2 cellular contexts compared by ENCODE assay signal in the genomic region with DNA sequence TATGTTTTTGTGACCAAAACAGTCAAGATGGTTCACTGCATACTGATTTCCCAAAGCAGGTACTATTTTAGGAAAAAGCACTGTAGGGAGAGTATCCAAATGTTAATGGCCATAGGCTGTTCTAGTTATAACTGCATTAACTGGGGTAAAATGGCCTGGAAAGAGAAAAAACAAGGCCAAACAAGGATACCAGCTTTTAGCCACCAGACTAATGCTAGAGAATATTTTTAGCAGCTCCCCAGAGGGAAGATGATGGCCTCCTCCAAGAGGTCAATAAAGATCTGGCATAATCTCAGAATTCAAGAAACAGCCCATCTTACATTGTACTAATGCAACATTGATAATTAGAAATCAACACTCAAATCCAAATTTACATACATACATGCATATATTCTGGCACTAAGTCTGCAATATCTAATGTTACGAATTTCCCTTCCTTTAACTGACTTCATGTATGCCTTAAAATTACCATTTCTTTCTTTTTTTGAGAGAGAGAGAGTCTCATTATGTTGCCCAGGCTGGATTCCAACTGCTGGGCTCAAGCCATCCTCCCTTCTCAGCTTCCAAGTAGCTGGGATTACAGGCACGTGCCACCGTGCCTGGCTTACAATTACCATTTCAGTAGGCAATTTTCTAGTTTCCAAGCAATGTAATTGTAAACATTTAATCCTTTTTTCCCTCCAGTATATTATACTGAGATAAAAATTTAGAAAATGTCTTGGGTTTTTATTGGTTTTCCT.
TF ChIP-seq lines count a peak whose summit lies in the region.

No MANE protein-coding gene starts in this region.

TF ChIP-seq in liver, 16 proteins besides CTCF, POLR2A, EP300 and RAD21:
- TF ChIP-seq NR2F2 (IDR thresholded peaks at IDR 0.05) (peak; percentile 44), RXRA (IDR thresholded peaks at IDR 0.05) (no peak), SP1 (IDR thresholded peaks at IDR 0.05) (no peak), FOXA1 (IDR thresholded peaks at IDR 0.05) (no peak), EGR1 (IDR thresholded peaks at IDR 0.05; ENCODE audit: low read depth in 2 of 2) (no peak)
- TF ChIP-seq, protein P1, sequence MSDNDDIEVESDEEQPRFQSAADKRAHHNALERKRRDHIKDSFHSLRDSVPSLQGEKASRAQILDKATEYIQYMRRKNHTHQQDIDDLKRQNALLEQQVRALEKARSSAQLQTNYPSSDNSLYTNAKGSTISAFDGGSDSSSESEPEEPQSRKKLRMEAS (IDR thresholded peaks at IDR 0.05) = no peak
- TF ChIP-seq, protein P2, sequence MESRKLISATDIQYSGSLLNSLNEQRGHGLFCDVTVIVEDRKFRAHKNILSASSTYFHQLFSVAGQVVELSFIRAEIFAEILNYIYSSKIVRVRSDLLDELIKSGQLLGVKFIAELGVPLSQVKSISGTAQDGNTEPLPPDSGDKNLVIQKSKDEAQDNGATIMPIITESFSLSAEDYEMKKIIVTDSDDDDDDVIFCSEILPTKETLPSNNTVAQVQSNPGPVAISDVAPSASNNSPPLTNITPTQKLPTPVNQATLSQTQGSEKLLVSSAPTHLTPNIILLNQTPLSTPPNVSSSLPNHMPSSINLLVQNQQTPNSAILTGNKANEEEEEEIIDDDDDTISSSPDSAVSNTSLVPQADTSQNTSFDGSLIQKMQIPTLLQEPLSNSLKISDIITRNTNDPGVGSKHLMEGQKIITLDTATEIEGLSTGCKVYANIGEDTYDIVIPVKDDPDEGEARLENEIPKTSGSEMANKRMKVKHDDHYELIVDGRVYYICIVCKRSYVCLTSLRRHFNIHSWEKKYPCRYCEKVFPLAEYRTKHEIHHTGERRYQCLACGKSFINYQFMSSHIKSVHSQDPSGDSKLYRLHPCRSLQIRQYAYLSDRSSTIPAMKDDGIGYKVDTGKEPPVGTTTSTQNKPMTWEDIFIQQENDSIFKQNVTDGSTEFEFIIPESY (IDR thresholded peaks at IDR 0.05) = no peak
TF ChIP-seq in liver: peak in this region for 1.

TF ChIP-seq in HepG2, 621 proteins besides CTCF, POLR2A, EP300 and RAD21:
- TF ChIP-seq, protein P3, sequence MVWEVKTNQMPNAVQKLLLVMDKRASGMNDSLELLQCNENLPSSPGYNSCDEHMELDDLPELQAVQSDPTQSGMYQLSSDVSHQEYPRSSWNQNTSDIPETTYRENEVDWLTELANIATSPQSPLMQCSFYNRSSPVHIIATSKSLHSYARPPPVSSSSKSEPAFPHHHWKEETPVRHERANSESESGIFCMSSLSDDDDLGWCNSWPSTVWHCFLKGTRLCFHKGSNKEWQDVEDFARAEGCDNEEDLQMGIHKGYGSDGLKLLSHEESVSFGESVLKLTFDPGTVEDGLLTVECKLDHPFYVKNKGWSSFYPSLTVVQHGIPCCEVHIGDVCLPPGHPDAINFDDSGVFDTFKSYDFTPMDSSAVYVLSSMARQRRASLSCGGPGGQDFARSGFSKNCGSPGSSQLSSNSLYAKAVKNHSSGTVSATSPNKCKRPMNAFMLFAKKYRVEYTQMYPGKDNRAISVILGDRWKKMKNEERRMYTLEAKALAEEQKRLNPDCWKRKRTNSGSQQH (CRISPR knock-in tag; IDR thresholded peaks at IDR 0.05; ENCODE audit: low read depth) = no peak
- TF ChIP-seq ZNF143 (CRISPR knock-in tag; IDR thresholded peaks at IDR 0.05) (no peak), ZNF335 (CRISPR knock-in tag; IDR thresholded peaks at IDR 0.05) (no peak), ZNF629 (CRISPR knock-in tag; conservative IDR thresholded peaks at IDR 0.05) (no peak), GTF2F1 (IDR thresholded peaks at IDR 0.05; ENCODE audit: low read length) (no peak), ZNF614 (CRISPR knock-in tag; IDR thresholded peaks at IDR 0.05; ENCODE audit: borderline replicate concordance) (no peak), ZNF136 (CRISPR knock-in tag; IDR thresholded peaks at IDR 0.05; ENCODE audit: low read depth) (no peak)
- TF ChIP-seq, protein P4, sequence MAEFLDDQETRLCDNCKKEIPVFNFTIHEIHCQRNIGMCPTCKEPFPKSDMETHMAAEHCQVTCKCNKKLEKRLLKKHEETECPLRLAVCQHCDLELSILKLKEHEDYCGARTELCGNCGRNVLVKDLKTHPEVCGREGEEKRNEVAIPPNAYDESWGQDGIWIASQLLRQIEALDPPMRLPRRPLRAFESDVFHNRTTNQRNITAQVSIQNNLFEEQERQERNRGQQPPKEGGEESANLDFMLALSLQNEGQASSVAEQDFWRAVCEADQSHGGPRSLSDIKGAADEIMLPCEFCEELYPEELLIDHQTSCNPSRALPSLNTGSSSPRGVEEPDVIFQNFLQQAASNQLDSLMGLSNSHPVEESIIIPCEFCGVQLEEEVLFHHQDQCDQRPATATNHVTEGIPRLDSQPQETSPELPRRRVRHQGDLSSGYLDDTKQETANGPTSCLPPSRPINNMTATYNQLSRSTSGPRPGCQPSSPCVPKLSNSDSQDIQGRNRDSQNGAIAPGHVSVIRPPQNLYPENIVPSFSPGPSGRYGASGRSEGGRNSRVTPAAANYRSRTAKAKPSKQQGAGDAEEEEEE (CRISPR knock-in tag; IDR thresholded peaks at IDR 0.05; ENCODE audit: borderline replicate concordance) = no peak
- TF ChIP-seq, protein P5, sequence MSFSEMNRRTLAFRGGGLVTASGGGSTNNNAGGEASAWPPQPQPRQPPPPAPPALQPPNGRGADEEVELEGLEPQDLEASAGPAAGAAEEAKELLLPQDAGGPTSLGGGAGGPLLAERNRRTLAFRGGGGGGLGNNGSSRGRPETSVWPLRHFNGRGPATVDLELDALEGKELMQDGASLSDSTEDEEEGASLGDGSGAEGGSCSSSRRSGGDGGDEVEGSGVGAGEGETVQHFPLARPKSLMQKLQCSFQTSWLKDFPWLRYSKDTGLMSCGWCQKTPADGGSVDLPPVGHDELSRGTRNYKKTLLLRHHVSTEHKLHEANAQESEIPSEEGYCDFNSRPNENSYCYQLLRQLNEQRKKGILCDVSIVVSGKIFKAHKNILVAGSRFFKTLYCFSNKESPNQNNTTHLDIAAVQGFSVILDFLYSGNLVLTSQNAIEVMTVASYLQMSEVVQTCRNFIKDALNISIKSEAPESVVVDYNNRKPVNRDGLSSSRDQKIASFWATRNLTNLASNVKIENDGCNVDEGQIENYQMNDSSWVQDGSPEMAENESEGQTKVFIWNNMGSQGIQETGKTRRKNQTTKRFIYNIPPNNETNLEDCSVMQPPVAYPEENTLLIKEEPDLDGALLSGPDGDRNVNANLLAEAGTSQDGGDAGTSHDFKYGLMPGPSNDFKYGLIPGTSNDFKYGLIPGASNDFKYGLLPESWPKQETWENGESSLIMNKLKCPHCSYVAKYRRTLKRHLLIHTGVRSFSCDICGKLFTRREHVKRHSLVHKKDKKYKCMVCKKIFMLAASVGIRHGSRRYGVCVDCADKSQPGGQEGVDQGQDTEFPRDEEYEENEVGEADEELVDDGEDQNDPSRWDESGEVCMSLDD (CRISPR knock-in tag; IDR thresholded peaks at IDR 0.05; ENCODE audit: borderline replicate concordance) = no peak
